ENCODE assay signal across 14 cellular contexts in the genomic region with DNA sequence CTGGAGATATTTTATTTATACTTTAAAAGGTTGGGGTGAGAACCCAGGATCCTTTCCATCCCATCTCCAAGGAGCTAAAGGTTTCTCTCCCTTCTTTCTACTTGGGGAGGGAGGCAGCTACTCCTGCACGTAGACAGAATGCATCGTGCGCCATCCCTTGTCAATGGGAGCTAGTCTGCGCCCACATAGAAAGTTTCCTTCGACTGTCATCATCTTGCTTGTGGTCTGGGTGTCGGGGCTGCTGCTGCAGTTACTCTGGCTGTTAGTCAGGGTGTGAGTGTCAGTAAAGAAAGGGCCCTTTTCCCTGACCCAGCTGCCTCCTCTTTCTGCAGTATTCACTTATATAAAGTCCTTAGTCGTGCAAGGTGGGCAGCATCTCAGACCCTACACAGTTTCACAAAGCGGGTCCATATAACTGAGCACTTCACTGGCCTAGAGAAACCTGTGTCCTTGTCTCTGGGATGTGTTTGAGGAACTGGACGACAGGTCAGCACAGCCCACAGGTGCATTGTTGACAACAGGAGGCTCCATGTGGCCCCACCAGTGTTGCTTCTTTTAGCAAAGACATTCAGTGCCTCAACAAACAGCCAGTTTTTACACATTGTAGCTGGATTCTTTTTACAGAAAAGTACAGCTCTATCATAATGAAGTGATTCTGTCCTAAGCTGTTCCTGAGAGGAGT. TPM values are rescaled to one million over a fixed set of nuclear protein-coding genes. Genes with fewer than 3 reads are reported as not detected.
A peak's percentile ranks its signal among the peaks of the same experiment; 100 is the strongest.
DNase-seq lines count a peak whose midpoint lies in the region; ATAC-seq and TF ChIP-seq lines count a peak whose summit lies in the region.
"Had no signal": no experiment of that assay in that cellular context is flagged by ENCODE, and none has a peak within 500 bp of the region (broad histone marks: within the 10 kb centered on the region; RNA-seq: fewer than 3 reads in every experiment).

No MANE protein-coding gene starts in this region.

- ATAC-seq in activated CD4-positive, alpha-beta T cell treated with anti-CD3 and anti-CD28 coated beads for 36 hours = peak; percentile 55
- peak; percentile 56 for ATAC-seq in left colon
- ATAC-seq in right lobe of liver = peak in 3 of 4 donors; percentile 14 to 30 (median 16)
- ATAC-seq in natural killer cell treated with Interleukin-12 subunit alpha and Interleukin-12 subunit beta and Interleukin-15 and Interleukin-18, amount 100 ng/mL, for 72 hours = no peak
- ATAC-seq in activated naive CD8-positive, alpha-beta T cell treated with anti-CD3 and anti-CD28 coated beads, Interleukin-2, amount 50 U/mL, for 24 hours = no peak
- ATAC-seq in GM18502 (IDR thresholded peaks at IDR 0.05; ENCODE audit: poor library complexity, unreplicated experiment) = no peak
- ATAC-seq: A549 had no signal

- peaks cover 3% of the 10 kb centered on the region for H3K9me3 Mint-ChIP-seq in activated CD4-positive, alpha-beta T cell treated with anti-CD3 and anti-CD28 coated beads for 36 hours (ENCODE audit: low read depth)
- no peaks in the 10 kb centered on the region for H3K9me3 Mint-ChIP-seq in natural killer cell treated with Interleukin-12 subunit alpha and Interleukin-12 subunit beta and Interleukin-15 and Interleukin-18, amount 100 ng/mL, for 72 hours
- H3K9me3 Mint-ChIP-seq in activated naive CD8-positive, alpha-beta T cell treated with anti-CD3 and anti-CD28 coated beads, Interleukin-2, amount 50 U/mL, for 24 hours = no peaks in the 10 kb centered on the region
- H3K9me3 Mint-ChIP-seq: CD4-positive, alpha-beta T cell had no signal

- DNase-seq in activated CD4-positive, alpha-beta T cell treated with anti-CD3 and anti-CD28 coated beads for 36 hours = peak; percentile 24
- DNase-seq in activated CD4-positive, alpha-beta T cell treated with anti-CD3 and anti-CD28 coated beads for 48 hours = no peak
- DNase-seq in left colon = no peak
- DNase-seq in right lobe of liver = no peak
- no peak for DNase-seq in natural killer cell treated with Interleukin-12 subunit alpha and Interleukin-12 subunit beta and Interleukin-15 and Interleukin-18, amount 100 ng/mL, for 72 hours (ENCODE audit: low spot score)
- DNase-seq in activated naive CD8-positive, alpha-beta T cell treated with anti-CD3 and anti-CD28 coated beads, Interleukin-2, amount 50 U/mL, for 24 hours = no peak
- DNase-seq: AML-193; CD4-positive, alpha-beta T cell; GM23248 had no signal

- H3K36me3 ChIP-seq in right lobe of liver = no peaks in the 10 kb centered on the region
- H3K36me3 ChIP-seq: HAP-1 had no signal

- POLR2A ChIA-PET in activated CD4-positive, alpha-beta T cell treated with anti-CD3 and anti-CD28 coated beads for 36 hours (lab: Charles Lee) = no interaction called here

- no peak for TF ChIP-seq POLR2A in right lobe of liver (IDR thresholded peaks at IDR 0.05)

- intact Hi-C loops in activated CD4-positive, alpha-beta T cell treated with anti-CD3 and anti-CD28 coated beads for 36 hours (cut with DNase I, micrococcal nuclease) = no loop called here
- intact Hi-C loops in left colon (cut with DNase I, micrococcal nuclease) (no loop called here), right lobe of liver (cut with DNase I) (no loop called here)

- peaks cover 0 to 37% (median 15%) of the 10 kb centered on the region in 4 donors for H3K4me1 ChIP-seq in right lobe of liver
- H3K4me1 ChIP-seq: HAP-1 had no signal

- no peaks in the 10 kb centered on the region for H3K27me3 ChIP-seq in right lobe of liver

- CTCF ChIA-PET in activated CD4-positive, alpha-beta T cell treated with anti-CD3 and anti-CD28 coated beads for 36 hours (lab: Charles Lee) = no interaction called here

- H3K9me3 ChIP-seq in right lobe of liver = no peaks in the 10 kb centered on the region
- H3K9me3 ChIP-seq: A549, HAP-1 had no signal

- H3K27me3 Mint-ChIP-seq in activated CD4-positive, alpha-beta T cell treated with anti-CD3 and anti-CD28 coated beads for 36 hours = no peaks in the 10 kb centered on the region
- peaks cover 14 to 18% of the 10 kb centered on the region in 2 donors for H3K27me3 Mint-ChIP-seq in natural killer cell treated with Interleukin-12 subunit alpha and Interleukin-12 subunit beta and Interleukin-15 and Interleukin-18, amount 100 ng/mL, for 72 hours
- no peaks in the 10 kb centered on the region for H3K27me3 Mint-ChIP-seq in activated naive CD8-positive, alpha-beta T cell treated with anti-CD3 and anti-CD28 coated beads, Interleukin-2, amount 50 U/mL, for 24 hours

- H3K27ac ChIP-seq in right lobe of liver = peak overlapping the region; percentile 14 to 54 (median 48)
- H3K27ac ChIP-seq: 22Rv1, A549, C4-2B, GM23248 had no signal

- peaks cover 6% of the 10 kb centered on the region for H3K36me3 Mint-ChIP-seq in activated CD4-positive, alpha-beta T cell treated with anti-CD3 and anti-CD28 coated beads for 36 hours (ENCODE audit: low read depth)
- no peaks in the 10 kb centered on the region for H3K36me3 Mint-ChIP-seq in natural killer cell treated with Interleukin-12 subunit alpha and Interleukin-12 subunit beta and Interleukin-15 and Interleukin-18, amount 100 ng/mL, for 72 hours
- H3K36me3 Mint-ChIP-seq in activated naive CD8-positive, alpha-beta T cell treated with anti-CD3 and anti-CD28 coated beads, Interleukin-2, amount 50 U/mL, for 24 hours (ENCODE audit: low read depth) = no peaks in the 10 kb centered on the region

- no peak overlapping the region for H3K4me3 Mint-ChIP-seq in activated CD4-positive, alpha-beta T cell treated with anti-CD3 and anti-CD28 coated beads for 36 hours
- H3K4me3 Mint-ChIP-seq in natural killer cell treated with Interleukin-12 subunit alpha and Interleukin-12 subunit beta and Interleukin-15 and Interleukin-18, amount 100 ng/mL, for 72 hours = no peak overlapping the region
- H3K4me3 Mint-ChIP-seq in activated naive CD8-positive, alpha-beta T cell treated with anti-CD3 and anti-CD28 coated beads, Interleukin-2, amount 50 U/mL, for 24 hours = no peak overlapping the region
- H3K4me3 Mint-ChIP-seq: CD4-positive, alpha-beta T cell had no signal

- H3K4me1 Mint-ChIP-seq in activated CD4-positive, alpha-beta T cell treated with anti-CD3 and anti-CD28 coated beads for 36 hours = peaks cover 8% of the 10 kb centered on the region
- no peaks in the 10 kb centered on the region for H3K4me1 Mint-ChIP-seq in natural killer cell treated with Interleukin-12 subunit alpha and Interleukin-12 subunit beta and Interleukin-15 and Interleukin-18, amount 100 ng/mL, for 72 hours (ENCODE audit: low read depth in 2 of 2)
- H3K4me1 Mint-ChIP-seq in activated naive CD8-positive, alpha-beta T cell treated with anti-CD3 and anti-CD28 coated beads, Interleukin-2, amount 50 U/mL, for 24 hours = no peaks in the 10 kb centered on the region

- TF ChIP-seq CTCF in right lobe of liver (IDR thresholded peaks at IDR 0.05) = no peak

- no peak overlapping the region for H3K4me3 ChIP-seq in right lobe of liver
- H3K4me3 ChIP-seq: A549, GM23248, HAP-1 had no signal

- H3K27ac Mint-ChIP-seq in activated CD4-positive, alpha-beta T cell treated with anti-CD3 and anti-CD28 coated beads for 36 hours = no peak overlapping the region
- H3K27ac Mint-ChIP-seq in natural killer cell treated with Interleukin-12 subunit alpha and Interleukin-12 subunit beta and Interleukin-15 and Interleukin-18, amount 100 ng/mL, for 72 hours = no peak overlapping the region
- no peak overlapping the region for H3K27ac Mint-ChIP-seq in activated naive CD8-positive, alpha-beta T cell treated with anti-CD3 and anti-CD28 coated beads, Interleukin-2, amount 50 U/mL, for 24 hours
- H3K27ac Mint-ChIP-seq: CD4-positive, alpha-beta T cell had no signal

- 76% methylated on average over 6 of the region's 9 CpGs for WGBS in right lobe of liver (ENCODE audit: insufficient coverage, low coverage, low lambda C conversion rate, missing lambda C conversion rate)

RNA-seq across cellular contexts. Expression of a gene that starts 22.4 kb away (rescaled TPM):
- 10 to 100 TPM in 1 of 2 experiments, 1 to 10 TPM in 1; 7.7 to 12.0 TPM for total RNA-seq in activated CD4-positive, alpha-beta T cell treated with anti-CD3 and anti-CD28 coated beads for 36 hours
- total RNA-seq in left colon = 10 to 100 TPM; 59.5 to 59.6 TPM
- total RNA-seq in right lobe of liver = 10 to 100 TPM in 5 of 6 experiments, 1 to 10 TPM in 1; 8.8 to 33.3 (median 24.5) TPM
- total RNA-seq in natural killer cell treated with Interleukin-12 subunit alpha and Interleukin-12 subunit beta and Interleukin-15 and Interleukin-18, amount 100 ng/mL, for 72 hours = under 1 TPM; 0.31 to 0.53 TPM

Comparison
In these comparisons a context has a peak if more than half of its experiments do, and no peak if none do; other contexts are left out.
1. ATAC-seq: peak in activated CD4-positive, alpha-beta T cell treated with anti-CD3 and anti-CD28 coated beads for 36 hours (single experiment), left colon (single experiment) and right lobe of liver (3 of 4); none in natural killer cell treated with Interleukin-12 subunit alpha and Interleukin-12 subunit beta and Interleukin-15 and Interleukin-18, amount 100 ng/mL, for 72 hours (0 of 2), activated naive CD8-positive, alpha-beta T cell treated with anti-CD3 and anti-CD28 coated beads, Interleukin-2, amount 50 U/mL, for 24 hours (single experiment) and GM18502 (single experiment).
2. RNA of a gene that starts 22.4 kb away (total RNA-seq): 59.5 to 59.6 TPM in left colon, 8.8 to 33.3 TPM in right lobe of liver and 7.7 to 12.0 TPM in activated CD4-positive, alpha-beta T cell treated with anti-CD3 and anti-CD28 coated beads for 36 hours; 0.31 to 0.53 TPM in natural killer cell treated with Interleukin-12 subunit alpha and Interleukin-12 subunit beta and Interleukin-15 and Interleukin-18, amount 100 ng/mL, for 72 hours; every median in the first group is over 4 times any median in the second.